ENCODE assay signal across 1 cellular context in genomic region chr2:180980185-180980942, GRCh38.
TF ChIP-seq lines count a peak whose summit lies in the region.

TSS of gene UBE2E3 (plus strand) at chr2:180980605. CDS start at chr2:180982043, 1,438 bp downstream.

TF ChIP-seq in HepG2, 621 proteins besides CTCF, POLR2A, EP300 and RAD21 (continued from another document and continues in another):
- TF ChIP-seq ATF4 (CRISPR knock-in tag; IDR thresholded peaks at IDR 0.05) (0 out of 4 replicates have a peak, but pooled peaks of 1 of the 2 experiments have one; percentile 13), ZNF318 (CRISPR knock-in tag; IDR thresholded peaks at IDR 0.05) (no peak), ZNF883 (CRISPR knock-in tag; IDR thresholded peaks at IDR 0.05; ENCODE audit: not compliant biosample characterization) (peak; percentile 49), CREB1 (IDR thresholded peaks at IDR 0.05) (no peak), CREB1 (CRISPR knock-in tag; IDR thresholded peaks at IDR 0.05) (no peak), SATB2 (CRISPR knock-in tag; IDR thresholded peaks at IDR 0.05) (no peak; the same call in 1 of the 2 replicates), ZNF512B (CRISPR knock-in tag; IDR thresholded peaks at IDR 0.05; ENCODE audit: borderline replicate concordance) (no peak), SMC3 (IDR thresholded peaks at IDR 0.05; ENCODE audit: low read length) (no peak; the same call in 1 of the 2 replicates), GMEB2 (CRISPR knock-in tag; IDR thresholded peaks at IDR 0.05; ENCODE audit: low read depth) (no peak), HINFP (CRISPR knock-in tag; IDR thresholded peaks at IDR 0.05; ENCODE audit: low read depth) (no peak), ZSCAN9 (CRISPR knock-in tag; IDR thresholded peaks at IDR 0.05; ENCODE audit: borderline replicate concordance) (no peak), TP53 (CRISPR knock-in tag; conservative IDR thresholded peaks at IDR 0.05) (no peak), DMAP1 (CRISPR knock-in tag; IDR thresholded peaks at IDR 0.05) (no peak), ZNF451 (CRISPR knock-in tag; IDR thresholded peaks at IDR 0.05) (no peak), ZNF275 (CRISPR knock-in tag; IDR thresholded peaks at IDR 0.05; ENCODE audit: borderline replicate concordance) (no peak), TCF12 (IDR thresholded peaks at IDR 0.05) (no peak), TCF12 (CRISPR knock-in tag; IDR thresholded peaks at IDR 0.05) (0 out of 2 replicates have a peak, but pooled peaks have one; percentile 8), ELF4 (CRISPR knock-in tag; IDR thresholded peaks at IDR 0.05; ENCODE audit: borderline replicate concordance) (0 out of 2 replicates have a peak, but pooled peaks have one; percentile 1), ZNF773 (CRISPR knock-in tag; IDR thresholded peaks at IDR 0.05; ENCODE audit: borderline replicate concordance) (no peak), ZNF263 (CRISPR knock-in tag; IDR thresholded peaks at IDR 0.05) (0 out of 2 replicates have a peak, but pooled peaks have one; percentile 15), ZNF329 (CRISPR knock-in tag; IDR thresholded peaks at IDR 0.05; ENCODE audit: low read depth) (no peak), ZNF530 (CRISPR knock-in tag; IDR thresholded peaks at IDR 0.05; ENCODE audit: low read depth) (no peak)
- TF ChIP-seq, protein P1, sequence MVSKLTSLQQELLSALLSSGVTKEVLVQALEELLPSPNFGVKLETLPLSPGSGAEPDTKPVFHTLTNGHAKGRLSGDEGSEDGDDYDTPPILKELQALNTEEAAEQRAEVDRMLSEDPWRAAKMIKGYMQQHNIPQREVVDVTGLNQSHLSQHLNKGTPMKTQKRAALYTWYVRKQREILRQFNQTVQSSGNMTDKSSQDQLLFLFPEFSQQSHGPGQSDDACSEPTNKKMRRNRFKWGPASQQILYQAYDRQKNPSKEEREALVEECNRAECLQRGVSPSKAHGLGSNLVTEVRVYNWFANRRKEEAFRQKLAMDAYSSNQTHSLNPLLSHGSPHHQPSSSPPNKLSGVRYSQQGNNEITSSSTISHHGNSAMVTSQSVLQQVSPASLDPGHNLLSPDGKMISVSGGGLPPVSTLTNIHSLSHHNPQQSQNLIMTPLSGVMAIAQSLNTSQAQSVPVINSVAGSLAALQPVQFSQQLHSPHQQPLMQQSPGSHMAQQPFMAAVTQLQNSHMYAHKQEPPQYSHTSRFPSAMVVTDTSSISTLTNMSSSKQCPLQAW (CRISPR knock-in tag; IDR thresholded peaks at IDR 0.05) = no peak
- TF ChIP-seq, protein P2, sequence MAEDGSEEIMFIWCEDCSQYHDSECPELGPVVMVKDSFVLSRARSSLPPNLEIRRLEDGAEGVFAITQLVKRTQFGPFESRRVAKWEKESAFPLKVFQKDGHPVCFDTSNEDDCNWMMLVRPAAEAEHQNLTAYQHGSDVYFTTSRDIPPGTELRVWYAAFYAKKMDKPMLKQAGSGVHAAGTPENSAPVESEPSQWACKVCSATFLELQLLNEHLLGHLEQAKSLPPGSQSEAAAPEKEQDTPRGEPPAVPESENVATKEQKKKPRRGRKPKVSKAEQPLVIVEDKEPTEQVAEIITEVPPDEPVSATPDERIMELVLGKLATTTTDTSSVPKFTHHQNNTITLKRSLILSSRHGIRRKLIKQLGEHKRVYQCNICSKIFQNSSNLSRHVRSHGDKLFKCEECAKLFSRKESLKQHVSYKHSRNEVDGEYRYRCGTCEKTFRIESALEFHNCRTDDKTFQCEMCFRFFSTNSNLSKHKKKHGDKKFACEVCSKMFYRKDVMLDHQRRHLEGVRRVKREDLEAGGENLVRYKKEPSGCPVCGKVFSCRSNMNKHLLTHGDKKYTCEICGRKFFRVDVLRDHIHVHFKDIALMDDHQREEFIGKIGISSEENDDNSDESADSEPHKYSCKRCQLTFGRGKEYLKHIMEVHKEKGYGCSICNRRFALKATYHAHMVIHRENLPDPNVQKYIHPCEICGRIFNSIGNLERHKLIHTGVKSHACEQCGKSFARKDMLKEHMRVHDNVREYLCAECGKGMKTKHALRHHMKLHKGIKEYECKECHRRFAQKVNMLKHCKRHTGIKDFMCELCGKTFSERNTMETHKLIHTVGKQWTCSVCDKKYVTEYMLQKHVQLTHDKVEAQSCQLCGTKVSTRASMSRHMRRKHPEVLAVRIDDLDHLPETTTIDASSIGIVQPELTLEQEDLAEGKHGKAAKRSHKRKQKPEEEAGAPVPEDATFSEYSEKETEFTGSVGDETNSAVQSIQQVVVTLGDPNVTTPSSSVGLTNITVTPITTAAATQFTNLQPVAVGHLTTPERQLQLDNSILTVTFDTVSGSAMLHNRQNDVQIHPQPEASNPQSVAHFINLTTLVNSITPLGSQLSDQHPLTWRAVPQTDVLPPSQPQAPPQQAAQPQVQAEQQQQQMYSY (CRISPR knock-in tag; IDR thresholded peaks at IDR 0.05) = no peak
- TF ChIP-seq, protein P3, sequence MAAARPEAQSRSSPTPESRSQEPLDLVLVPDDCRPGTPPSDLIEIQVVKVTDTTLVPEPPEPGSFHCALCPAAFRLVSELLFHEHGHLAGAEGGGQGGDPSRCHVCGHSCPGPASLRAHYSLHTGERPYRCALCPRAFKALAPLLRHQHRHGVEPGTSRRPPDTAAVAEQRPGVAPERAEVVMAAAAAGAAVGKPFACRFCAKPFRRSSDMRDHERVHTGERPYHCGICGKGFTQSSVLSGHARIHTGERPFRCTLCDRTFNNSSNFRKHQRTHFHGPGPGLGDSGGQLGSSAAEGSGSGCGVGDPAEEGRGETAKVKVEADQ (CRISPR knock-in tag; IDR thresholded peaks at IDR 0.05; ENCODE audit: borderline replicate concordance) = no peak
